ENCODE assay signal across 13 cellular contexts in genomic region chr5:132481243-132482211, GRCh38. TPM values are rescaled to one million over a fixed set of nuclear protein-coding genes. Genes with fewer than 3 reads are reported as not detected.
A peak's percentile ranks its signal among the peaks of the same experiment; 100 is the strongest.
DNase-seq lines count a peak whose midpoint lies in the region; ATAC-seq and TF ChIP-seq lines count a peak whose summit lies in the region.
"Had no signal": no experiment of that assay in that cellular context is flagged by ENCODE, and none has a peak within 500 bp of the region (broad histone marks: within the 10 kb centered on the region; RNA-seq: fewer than 3 reads in every experiment).

No MANE protein-coding gene starts in this region.

- H3K4me1 ChIP-seq in lower lobe of right lung (peaks cover 78% of the 10 kb centered on the region), mesendoderm (ENCODE audit: control insufficient read depth, low read depth, low read length) (no peaks in the 10 kb centered on the region)

- no peaks in the 10 kb centered on the region for H3K9me3 Mint-ChIP-seq in CD14-positive monocyte
- no peaks in the 10 kb centered on the region for H3K9me3 Mint-ChIP-seq in activated T-cell treated with anti-CD3 and anti-CD28 coated beads, Interleukin-2, amount 50 U/mL, for 24 hours

- ATAC-seq in lower lobe of right lung (no peak), HG03139 (IDR thresholded peaks at IDR 0.05; ENCODE audit: unreplicated experiment) (no peak)
- ATAC-seq: HCT116 had no signal

- H3K27ac Mint-ChIP-seq in CD14-positive monocyte = peak overlapping the region in 6 of 7 donors; percentile 1 to 81 (median 70)
- peak overlapping the region; percentile 83 for H3K27ac Mint-ChIP-seq in activated T-cell treated with anti-CD3 and anti-CD28 coated beads, Interleukin-2, amount 50 U/mL, for 24 hours

- DNase-seq in CD14-positive monocyte (ENCODE audit: low spot score) (no peak), lower lobe of right lung (no peak), mesendoderm (no peak), midbrain (lab: John Stamatoyannopoulos, UW) (no peak), NCI-H446 (lab: John Stamatoyannopoulos, UW) (no peak)
- peak; percentile 58 for DNase-seq in activated T-cell treated with anti-CD3 and anti-CD28 coated beads, Interleukin-2, amount 50 U/mL, for 24 hours
- DNase-seq: cortex of kidney, islet precursor cell, NCI-H2081, T-helper 9 cell had no signal

- intact Hi-C loops in CD14-positive monocyte (cut with micrococcal nuclease) (no loop called here), lower lobe of right lung (cut with DNase I) (no loop called here)

- no peak overlapping the region for H3K23ac ChIP-seq in mesendoderm (ENCODE audit: low read length)

- WGBS in mesendoderm (ENCODE audit: extremely low coverage, insufficient coverage, low lambda C conversion rate) = no CpG with 5 or more reads among the region's 6 CpGs

- H3K27ac ChIP-seq in lower lobe of right lung (peak overlapping the region; percentile 5), mesendoderm (ENCODE audit: low read depth, low read length) (no peak overlapping the region)

- no peak overlapping the region for H3K56ac ChIP-seq in mesendoderm (ENCODE audit: low read length)

- H3K36me3 ChIP-seq in lower lobe of right lung (peaks cover 55% of the 10 kb centered on the region), mesendoderm (ENCODE audit: control insufficient read depth, insufficient read depth, low read length) (peaks cover 8% of the 10 kb centered on the region)

- no peak overlapping the region for H4K5ac ChIP-seq in mesendoderm (ENCODE audit: low read length)

- H3K4ac ChIP-seq in mesendoderm (ENCODE audit: low read depth, low read length) = no peak overlapping the region

- H2AK5ac ChIP-seq in mesendoderm (ENCODE audit: low read length) = no peak overlapping the region

- H3K4me3 Mint-ChIP-seq in CD14-positive monocyte = no peak overlapping the region
- peak overlapping the region; percentile 13 for H3K4me3 Mint-ChIP-seq in activated T-cell treated with anti-CD3 and anti-CD28 coated beads, Interleukin-2, amount 50 U/mL, for 24 hours

- peaks cover 56 to 75% of the 10 kb centered on the region in 2 donors for H3K36me3 Mint-ChIP-seq in CD14-positive monocyte
- H3K36me3 Mint-ChIP-seq in activated T-cell treated with anti-CD3 and anti-CD28 coated beads, Interleukin-2, amount 50 U/mL, for 24 hours (ENCODE audit: low read depth) = peaks cover 60% of the 10 kb centered on the region

- no peak overlapping the region for H3K4me3 ChIP-seq in lower lobe of right lung
- no peak overlapping the region for H3K4me3 ChIP-seq in mesendoderm (ENCODE audit: low read length)

- H4K8ac ChIP-seq in mesendoderm (ENCODE audit: low read depth, low read length) = no peak overlapping the region

- no peaks in the 10 kb centered on the region for H3K79me2 ChIP-seq in mesendoderm (ENCODE audit: control insufficient read depth, insufficient read depth, low read length)

- H3K27me3 ChIP-seq in lower lobe of right lung (ENCODE audit: low read depth) (no peaks in the 10 kb centered on the region), mesendoderm (ENCODE audit: insufficient read depth, low read length, poor library complexity) (no peaks in the 10 kb centered on the region)

- H3K27me3 Mint-ChIP-seq in CD14-positive monocyte (ENCODE audit: low read depth in 3 of 3) = peaks cover 0 to 4% (median 0%) of the 10 kb centered on the region in 3 donors
- H3K27me3 Mint-ChIP-seq in activated T-cell treated with anti-CD3 and anti-CD28 coated beads, Interleukin-2, amount 50 U/mL, for 24 hours = no peaks in the 10 kb centered on the region

- no peak overlapping the region for H3K9ac ChIP-seq in mesendoderm (ENCODE audit: low read length)

- H2BK15ac ChIP-seq in mesendoderm (replicated peaks; ENCODE audit: low read depth) = no peak overlapping the region

- H3K4me1 Mint-ChIP-seq in CD14-positive monocyte = peaks cover 75% of the 10 kb centered on the region
- H3K4me1 Mint-ChIP-seq in activated T-cell treated with anti-CD3 and anti-CD28 coated beads, Interleukin-2, amount 50 U/mL, for 24 hours (ENCODE audit: low read depth) = peaks cover 86% of the 10 kb centered on the region

- H3K4me2 ChIP-seq in mesendoderm (ENCODE audit: low read length) = no peak overlapping the region

- no peaks in the 10 kb centered on the region for H3K79me1 ChIP-seq in mesendoderm (ENCODE audit: low read length)

- TF ChIP-seq CTCF in CD14-positive monocyte (IDR thresholded peaks at IDR 0.05) (no peak), lower lobe of right lung (IDR thresholded peaks at IDR 0.05) (no peak)

- H3K9me3 ChIP-seq in lower lobe of right lung = no peaks in the 10 kb centered on the region

- no peak overlapping the region for H2BK120ac ChIP-seq in mesendoderm (ENCODE audit: low read depth, low read length)

- H2BK5ac ChIP-seq in mesendoderm (ENCODE audit: low read length) = no peak overlapping the region

- peak; percentile 26 for TF ChIP-seq POLR2A in GM18526 (IDR thresholded peaks at IDR 0.05; ENCODE audit: extremely low read depth, insufficient read length)

- H3K18ac ChIP-seq in mesendoderm (ENCODE audit: low read length) = no peak overlapping the region

RNA-seq across cellular contexts. Expression of gene IRF1, which starts 9.0 kb away (rescaled TPM):
- 100 to 1,000 TPM; 125 to 129 TPM for polyA plus RNA-seq in CD14-positive monocyte
- 81.2 TPM for total RNA-seq in lower lobe of right lung
- polyA plus RNA-seq in mesendoderm (2013, experiment 1 of 2) = 4.5 TPM
- polyA plus RNA-seq in mesendoderm (2013, experiment 2 of 2) = 4.1 TPM
